12 cellular contexts compared by ENCODE assay signal in the genomic region with DNA sequence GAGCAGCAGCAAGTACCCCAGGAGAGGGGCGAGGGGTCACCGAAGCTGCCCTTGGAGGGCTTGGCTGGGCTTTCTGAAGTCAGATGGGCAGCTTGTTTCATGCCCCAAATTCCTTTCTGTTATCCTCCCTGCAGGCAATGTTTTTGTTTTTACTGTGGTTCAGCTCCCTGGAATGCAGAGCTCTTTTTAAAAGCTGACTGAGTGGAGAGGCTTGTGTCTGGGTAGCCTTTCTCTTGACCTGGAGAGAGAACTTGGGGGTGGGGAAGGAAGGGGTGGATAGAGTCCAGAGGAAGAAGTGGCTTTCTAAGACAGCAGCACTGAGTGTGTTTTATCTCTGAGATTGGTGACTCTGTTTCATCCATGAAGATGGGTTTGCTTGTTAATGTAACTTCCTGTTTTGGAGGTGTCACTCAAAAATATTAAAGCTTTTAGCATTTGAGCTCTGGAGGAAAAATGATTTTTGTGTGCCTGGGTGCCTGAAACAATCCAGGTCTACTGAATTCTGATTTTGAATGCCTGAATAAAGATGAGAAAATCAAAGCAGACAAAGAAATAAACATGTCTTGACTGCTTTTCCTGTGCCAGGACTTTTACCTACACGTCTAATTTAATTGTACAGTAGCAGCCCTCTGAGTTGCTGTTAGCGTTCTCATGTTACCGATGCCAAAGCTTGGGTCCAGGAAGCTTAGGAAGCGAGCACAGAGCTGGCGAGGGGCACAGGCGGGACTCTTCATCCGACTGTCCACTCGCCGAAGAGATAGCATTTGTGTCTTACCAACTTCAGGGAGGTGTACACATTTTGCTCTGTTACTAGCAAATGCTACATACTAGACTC.
DNase-seq lines count a peak whose midpoint lies in the region; ATAC-seq, FAIRE-seq and TF ChIP-seq lines count a peak whose summit lies in the region.
"Had no signal": no experiment of that assay in that cellular context is flagged by ENCODE, and none has a peak within 500 bp of the region (broad histone marks: within the 10 kb centered on the region; RNA-seq: fewer than 3 reads in every experiment).

No MANE protein-coding gene starts in this region.

- H3K4me3 ChIP-seq in AG04450 (ENCODE audit: low read depth, low read length) (no peak overlapping the region; the same call in 1 of the 2 replicates), K562 (no peak overlapping the region), sigmoid colon (no peak overlapping the region)

- no peaks in the 10 kb centered on the region; a peak in 1 of 5 replicates for H3K4me1 ChIP-seq in K562 (replicated peaks in 1 of 2; ENCODE audit: control insufficient read depth in 2 of 2, insufficient read depth in 2 of 2, low read length in 2 of 2)
- peaks cover 0 to 25% (median 15%) of the 10 kb centered on the region in 4 donors for H3K4me1 ChIP-seq in sigmoid colon

- no peak overlapping the region for H3K9ac ChIP-seq in K562 (ENCODE audit: insufficient read depth in 1 of 2, low read depth in 2 of 2, low read length in 2 of 2)

- H3K9me3 ChIP-seq in AG04450 (ENCODE audit: control insufficient read depth, insufficient read depth, low read length) (no peaks in the 10 kb centered on the region), K562 (replicated peaks; ENCODE audit: control insufficient read depth, insufficient read depth, low read depth, low read length) (no peaks in the 10 kb centered on the region), sigmoid colon (no peaks in the 10 kb centered on the region)

- DNase-seq in AG04450 (ENCODE audit: low read depth, low spot score): peak; percentile 55
- DNase-seq in HTR-8/SVneo (ENCODE audit: insufficient read length, low spot score): peak; percentile 75
- no peak for DNase-seq in K562 (ENCODE audit: extremely low read depth in 1 of 4, low spot score in 3 of 4)
- DNase-seq in kidney tubule cell (ENCODE audit: low spot score): peak; percentile 84
- DNase-seq in sigmoid colon: no peak
- DNase-seq: activated CD4-positive, alpha-beta memory T cell treated with anti-CD3 and anti-CD28 coated beads for 36 hours; COR-L47; effector CD4-positive, alpha-beta T cell; NCI-H2107 had no signal

- no TSS peak for BruUV-seq in K562 (replicated peaks; lab: Mats Ljungman, UMichigan)

- no peak for TF ChIP-seq POLR2A in K562 (conservative IDR thresholded peaks at IDR 0.05)
- TF ChIP-seq POLR2A in sigmoid colon (IDR thresholded peaks at IDR 0.05): no peak

- intact Hi-C loops in K562 (cut with micrococcal nuclease): no loop called here
- intact Hi-C loops in sigmoid colon (cut with DNase I): no loop called here

- FAIRE-seq in HTR-8/SVneo (lab: Jason Lieb, UNC) (peak; percentile 88), K562 (lab: Jason Lieb, UNC) (no peak)

- in situ Hi-C loops in K562 (cut with MboI): no loop called here

- H3K27ac ChIP-seq in AG04450 (ENCODE audit: low read depth, low read length) (peak overlapping the region; percentile 59), K562 (ENCODE audit: extremely low read depth, low read depth, low read length) (no peak overlapping the region), sigmoid colon (no peak overlapping the region)

- H3K9me1 ChIP-seq in K562 (ENCODE audit: control insufficient read depth, insufficient read depth, low read length): no peaks in the 10 kb centered on the region

- whole genome bisulfite sequencing in K562 (ENCODE audit: insufficient coverage, low coverage, missing lambda C conversion rate): 6% methylated on average over 11 of the region's 11 CpGs
- WGBS in sigmoid colon, 2 donors: 75 to 84% methylated on average over 11 of the region's 11 CpGs

- H3K36me3 ChIP-seq in K562 (ENCODE audit: control insufficient read depth, insufficient read depth, low read length): no peaks in the 10 kb centered on the region
- H3K36me3 ChIP-seq in sigmoid colon: no peaks in the 10 kb centered on the region

- no peaks in the 10 kb centered on the region for H3K79me2 ChIP-seq in K562 (ENCODE audit: control insufficient read depth, insufficient read depth, low read length)

- H4K20me1 ChIP-seq in K562 (replicated peaks; ENCODE audit: control insufficient read depth, insufficient read depth, low read length): no peaks in the 10 kb centered on the region

- POLR2A ChIA-PET in AG04450 (lab: Yijun Ruan, JAX): interaction anchor here (1.0 kb wide), 1 partner anchor 79 kb away, joined by 3 read pairs; a partner anchor contains a TSS
- POLR2A ChIA-PET in K562 (lab: Yijun Ruan, JAX): interaction anchor here (0.9 kb wide), 1 partner anchor 18 kb away, joined by 3 read pairs; no protein-coding TSS in a partner anchor

- TF ChIP-seq CTCF in AG04450 (IDR thresholded peaks at IDR 0.05; ENCODE audit: low read depth, low read length): no peak
- TF ChIP-seq CTCF in K562 (IDR thresholded peaks at IDR 0.05 in 2 of 3, conservative IDR thresholded peaks at IDR 0.05 in 1 of 3; ENCODE audit: insufficient read depth in 2 of 3, low read depth in 1 of 3, low read length in 3 of 3): no peak
- no peak for TF ChIP-seq CTCF in sigmoid colon (IDR thresholded peaks at IDR 0.05)

- TF ChIP-seq EP300 in K562 (IDR thresholded peaks at IDR 0.05; ENCODE audit: low read length): no peak
- TF ChIP-seq EP300 in sigmoid colon (IDR thresholded peaks at IDR 0.05): no peak

- H3K27me3 ChIP-seq in AG04450 (ENCODE audit: control insufficient read depth, insufficient read depth, low read length) (no peaks in the 10 kb centered on the region), K562 (ENCODE audit: control insufficient read depth in 2 of 2, insufficient read depth in 2 of 2, low read length in 2 of 2) (0 out of 5 replicates have a peak, but pooled peaks cover 4 to 5% of the 10 kb centered on the region in 2 experiments), sigmoid colon (no peaks in the 10 kb centered on the region)

- ATAC-seq in K562 (no peak), GM18498 (IDR thresholded peaks at IDR 0.05; ENCODE audit: unreplicated experiment) (no peak), HG03135 (IDR thresholded peaks at IDR 0.05; ENCODE audit: unreplicated experiment) (no peak), HG03196 (IDR thresholded peaks at IDR 0.05; ENCODE audit: unreplicated experiment) (no peak)

- CTCF ChIA-PET in AG04450 (lab: Charles Lee): interaction anchor here (3.1 to 6.8 kb wide), 2 partner anchors 39 to 49 kb away, joined by 18 to 71 read pairs; no protein-coding TSS in a partner anchor
- CTCF ChIA-PET in K562 (lab: Yijun Ruan, JAX; ENCODE audit: low intra/inter-chr PET ratio): no interaction called here

- no peak overlapping the region for H3K4me2 ChIP-seq in K562 (ENCODE audit: insufficient read depth, low read length)

- H2AFZ ChIP-seq in K562 (ENCODE audit: low read depth, low read length): no peak overlapping the region

- no peak for TF ChIP-seq RAD21 in K562 (CRISPR knock-in tag; conservative IDR thresholded peaks at IDR 0.05 in 1 of 2, IDR thresholded peaks at IDR 0.05 in 1 of 2)

TF ChIP-seq in K562, 482 proteins besides CTCF, POLR2A, EP300 and RAD21 (continues in another document):
- no peak for TF ChIP-seq HDAC3 (IDR thresholded peaks at IDR 0.05; ENCODE audit: borderline replicate concordance, partially characterized antibody)
- TF ChIP-seq, protein P1, sequence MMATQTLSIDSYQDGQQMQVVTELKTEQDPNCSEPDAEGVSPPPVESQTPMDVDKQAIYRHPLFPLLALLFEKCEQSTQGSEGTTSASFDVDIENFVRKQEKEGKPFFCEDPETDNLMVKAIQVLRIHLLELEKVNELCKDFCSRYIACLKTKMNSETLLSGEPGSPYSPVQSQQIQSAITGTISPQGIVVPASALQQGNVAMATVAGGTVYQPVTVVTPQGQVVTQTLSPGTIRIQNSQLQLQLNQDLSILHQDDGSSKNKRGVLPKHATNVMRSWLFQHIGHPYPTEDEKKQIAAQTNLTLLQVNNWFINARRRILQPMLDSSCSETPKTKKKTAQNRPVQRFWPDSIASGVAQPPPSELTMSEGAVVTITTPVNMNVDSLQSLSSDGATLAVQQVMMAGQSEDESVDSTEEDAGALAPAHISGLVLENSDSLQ (IDR thresholded peaks at IDR 0.05): peak; percentile 84
- TF ChIP-seq, protein P2, sequence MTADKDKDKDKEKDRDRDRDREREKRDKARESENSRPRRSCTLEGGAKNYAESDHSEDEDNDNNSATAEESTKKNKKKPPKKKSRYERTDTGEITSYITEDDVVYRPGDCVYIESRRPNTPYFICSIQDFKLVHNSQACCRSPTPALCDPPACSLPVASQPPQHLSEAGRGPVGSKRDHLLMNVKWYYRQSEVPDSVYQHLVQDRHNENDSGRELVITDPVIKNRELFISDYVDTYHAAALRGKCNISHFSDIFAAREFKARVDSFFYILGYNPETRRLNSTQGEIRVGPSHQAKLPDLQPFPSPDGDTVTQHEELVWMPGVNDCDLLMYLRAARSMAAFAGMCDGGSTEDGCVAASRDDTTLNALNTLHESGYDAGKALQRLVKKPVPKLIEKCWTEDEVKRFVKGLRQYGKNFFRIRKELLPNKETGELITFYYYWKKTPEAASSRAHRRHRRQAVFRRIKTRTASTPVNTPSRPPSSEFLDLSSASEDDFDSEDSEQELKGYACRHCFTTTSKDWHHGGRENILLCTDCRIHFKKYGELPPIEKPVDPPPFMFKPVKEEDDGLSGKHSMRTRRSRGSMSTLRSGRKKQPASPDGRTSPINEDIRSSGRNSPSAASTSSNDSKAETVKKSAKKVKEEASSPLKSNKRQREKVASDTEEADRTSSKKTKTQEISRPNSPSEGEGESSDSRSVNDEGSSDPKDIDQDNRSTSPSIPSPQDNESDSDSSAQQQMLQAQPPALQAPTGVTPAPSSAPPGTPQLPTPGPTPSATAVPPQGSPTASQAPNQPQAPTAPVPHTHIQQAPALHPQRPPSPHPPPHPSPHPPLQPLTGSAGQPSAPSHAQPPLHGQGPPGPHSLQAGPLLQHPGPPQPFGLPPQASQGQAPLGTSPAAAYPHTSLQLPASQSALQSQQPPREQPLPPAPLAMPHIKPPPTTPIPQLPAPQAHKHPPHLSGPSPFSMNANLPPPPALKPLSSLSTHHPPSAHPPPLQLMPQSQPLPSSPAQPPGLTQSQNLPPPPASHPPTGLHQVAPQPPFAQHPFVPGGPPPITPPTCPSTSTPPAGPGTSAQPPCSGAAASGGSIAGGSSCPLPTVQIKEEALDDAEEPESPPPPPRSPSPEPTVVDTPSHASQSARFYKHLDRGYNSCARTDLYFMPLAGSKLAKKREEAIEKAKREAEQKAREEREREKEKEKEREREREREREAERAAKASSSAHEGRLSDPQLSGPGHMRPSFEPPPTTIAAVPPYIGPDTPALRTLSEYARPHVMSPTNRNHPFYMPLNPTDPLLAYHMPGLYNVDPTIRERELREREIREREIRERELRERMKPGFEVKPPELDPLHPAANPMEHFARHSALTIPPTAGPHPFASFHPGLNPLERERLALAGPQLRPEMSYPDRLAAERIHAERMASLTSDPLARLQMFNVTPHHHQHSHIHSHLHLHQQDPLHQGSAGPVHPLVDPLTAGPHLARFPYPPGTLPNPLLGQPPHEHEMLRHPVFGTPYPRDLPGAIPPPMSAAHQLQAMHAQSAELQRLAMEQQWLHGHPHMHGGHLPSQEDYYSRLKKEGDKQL (CRISPR knock-in tag; IDR thresholded peaks at IDR 0.05; ENCODE audit: borderline replicate concordance): no peak

Comparison
In these comparisons a context has a peak if more than half of its experiments do, and no peak if none do; other contexts are left out.
1. DNase-seq: peak in AG04450 (single experiment), HTR-8/SVneo (single experiment) and kidney tubule cell (single experiment); none in K562 (0 of 4) and sigmoid colon (single experiment).